In the genomic region with DNA sequence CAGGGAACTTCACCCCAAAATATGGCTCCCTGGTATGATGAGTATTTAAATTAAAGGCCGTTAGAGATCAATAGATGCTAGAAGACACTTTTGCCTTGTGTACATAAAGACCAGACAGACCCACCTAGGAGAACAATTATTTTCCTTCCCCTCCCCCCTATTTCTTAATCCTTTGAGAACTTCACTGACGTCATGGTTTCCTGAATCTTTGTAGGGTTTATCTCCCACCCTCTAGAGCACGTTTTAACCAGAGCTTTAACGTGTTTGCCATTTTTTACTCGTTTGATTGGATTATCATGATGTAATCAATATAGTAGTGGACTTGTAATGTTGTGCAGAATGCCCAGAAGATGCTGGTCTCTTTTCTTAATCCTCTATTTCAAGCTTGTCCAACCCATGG, we compare ENCODE assay signal across 29 cellular contexts. TPM values are rescaled to one million over a fixed set of nuclear protein-coding genes. Genes with fewer than 3 reads are reported as not detected.
"Had no signal": no experiment of that assay in that cellular context is flagged by ENCODE, and none has a peak within 500 bp of the region (broad histone marks: within the 10 kb centered on the region; RNA-seq: fewer than 3 reads in every experiment).

No MANE protein-coding gene starts in this region.

- H3K36me3 ChIP-seq: gastroesophageal sphincter, heart left ventricle, lower lobe of right lung, thoracic aorta, tibial nerve, upper lobe of left lung had no signal

- H3K9me3 Mint-ChIP-seq: natural killer cell, neural crest cell had no signal

- ATAC-seq: esophagus mucosa; foreskin keratinocyte; gastroesophageal sphincter; heart left ventricle; left colon; left ventricle myocardium superior; lower lobe of right lung; natural killer cell; sciatic nerve; stimulated activated naive CD8-positive, alpha-beta T cell treated with anti-CD3 and anti-CD28 coated beads, Interleukin-15, Interleukin-2, amounts not matched to agents 100 U/mL and 50 U/mL, for 24 hours had no signal

- H3K27me3 ChIP-seq: dorsolateral prefrontal cortex, foreskin keratinocyte, gastroesophageal sphincter, heart left ventricle, hepatocyte, tibial nerve, upper lobe of left lung had no signal

- H3K9me3 ChIP-seq: gastroesophageal sphincter, heart left ventricle, lower lobe of right lung, thoracic aorta, tibial nerve, upper lobe of left lung had no signal

- H3K36me3 Mint-ChIP-seq: natural killer cell had no signal

- H3K27ac ChIP-seq: dorsolateral prefrontal cortex, epithelial cell of prostate, foreskin keratinocyte, gastroesophageal sphincter, heart left ventricle, hepatocyte, lower lobe of right lung, parathyroid adenoma, thoracic aorta, tibial nerve, upper lobe of left lung had no signal

- H3K4me1 ChIP-seq: gastroesophageal sphincter, heart left ventricle, lower lobe of right lung, parathyroid adenoma, tibial nerve, upper lobe of left lung had no signal

- H3K27ac Mint-ChIP-seq: natural killer cell, progenitor cell of endocrine pancreas had no signal

- H3K4me3 Mint-ChIP-seq: natural killer cell, neural crest cell had no signal

- H3K4me3 ChIP-seq: dorsolateral prefrontal cortex, gastroesophageal sphincter, heart left ventricle, hepatocyte, lower lobe of right lung, smooth muscle cell, thoracic aorta, tibial nerve, upper lobe of left lung had no signal

- H3K4me1 Mint-ChIP-seq: natural killer cell, neural crest cell had no signal

- H3K9ac ChIP-seq: parathyroid adenoma had no signal

- DNase-seq: dorsolateral prefrontal cortex; effector CD4-positive, alpha-beta T cell; foreskin keratinocyte; heart left ventricle; kidney glomerular epithelial cell; left colon; left ventricle myocardium superior; lower lobe of right lung; natural killer cell; stimulated activated CD4-positive, alpha-beta T cell treated with anti-CD3 and anti-CD28 coated beads, Interleukin-12 subunit alpha, Interleukin-12 subunit beta, amount 100 ng/mL, for 4 hours; stimulated activated CD4-positive, alpha-beta T cell treated with anti-CD3 and anti-CD28 coated beads, Interleukin-1b, Interleukin-23, amount 100 ng/mL, for 48 hours; stimulated activated CD4-positive, alpha-beta T cell treated with anti-CD3 and anti-CD28 coated beads, Interleukin-4, amount 100 ng/mL, for 1 hour; stimulated activated CD8-positive, alpha-beta memory T cell treated with anti-CD3 and anti-CD28 coated beads, Interleukin-4, amount 100 ng/mL, for 48 hours; stimulated activated naive CD8-positive, alpha-beta T cell treated with anti-CD3 and anti-CD28 coated beads, Interleukin-15, Interleukin-2, amounts not matched to agents 100 U/mL and 50 U/mL, for 24 hours; upper lobe of left lung had no signal

RNA-seq across cellular contexts. Expression of a gene that starts 48.8 kb away (rescaled TPM):
- total RNA-seq: cerebellum, heart left ventricle, left ventricle myocardium superior, mesenteric fat pad, mononuclear cell, natural killer cell had no signal

RNA-seq across cellular contexts. Expression of a gene that starts 50.0 kb away (rescaled TPM):
- total RNA-seq: mesenteric fat pad had no signal
